ENCODE assay signal across 9 cellular contexts in the genomic region with DNA sequence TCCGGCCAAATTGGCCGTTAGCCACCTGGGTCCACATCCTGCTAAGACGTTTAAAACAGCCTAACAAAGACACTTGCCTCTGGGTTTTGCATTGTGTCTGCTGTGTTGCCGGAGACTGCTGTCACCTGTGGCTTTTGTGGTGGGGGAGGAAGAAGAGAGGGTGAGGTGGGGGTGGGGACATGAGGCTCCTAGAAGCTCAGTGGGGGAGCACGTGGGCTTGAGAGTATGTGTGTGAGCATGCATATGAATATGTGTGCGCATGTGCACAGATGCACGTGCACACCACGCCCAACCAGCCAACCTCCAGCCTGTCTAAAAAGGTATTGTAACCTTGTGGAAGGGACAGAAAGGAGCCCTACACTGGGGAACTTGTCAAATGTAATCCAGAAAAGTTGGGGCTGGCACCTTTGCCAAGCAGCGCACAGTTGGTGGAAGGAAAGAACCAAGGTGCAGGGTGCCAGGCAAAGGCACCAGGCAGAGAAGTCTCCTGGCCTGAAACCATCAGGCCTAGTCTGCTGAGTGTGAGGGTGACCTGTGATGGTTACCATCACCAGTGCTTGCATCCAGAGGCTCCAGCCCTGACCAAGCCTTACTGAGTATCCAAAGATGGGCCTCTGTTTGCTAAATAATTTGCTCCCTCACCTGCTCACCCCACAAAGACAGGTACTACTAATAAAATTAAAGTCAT. TPM values are rescaled to one million over a fixed set of nuclear protein-coding genes. Genes with fewer than 3 reads are reported as not detected.
DNase-seq lines count a peak whose midpoint lies in the region; ATAC-seq, FAIRE-seq and TF ChIP-seq lines count a peak whose summit lies in the region.
"Had no signal": no experiment of that assay in that cellular context is flagged by ENCODE, and none has a peak within 500 bp of the region (broad histone marks: within the 10 kb centered on the region; RNA-seq: fewer than 3 reads in every experiment).

No MANE protein-coding gene starts in this region.

- H3K36me3 ChIP-seq in GM12878 (ENCODE audit: control insufficient read depth in 2 of 2, insufficient read depth in 2 of 2, low read length in 1 of 2) (no peaks in the 10 kb centered on the region), upper lobe of right lung (no peaks in the 10 kb centered on the region), hepatocyte (replicated peaks; ENCODE audit: insufficient read depth, low read depth) (no peaks in the 10 kb centered on the region)
- H3K36me3 ChIP-seq: pancreas had no signal

- H2AFZ ChIP-seq in GM12878 (ENCODE audit: control insufficient read depth, low read depth, low read length) (no peak overlapping the region; the same call in 1 of the 2 replicates), hepatocyte (no peak overlapping the region)

- H4K20me1 ChIP-seq in GM12878 (ENCODE audit: control insufficient read depth, insufficient read depth): no peaks in the 10 kb centered on the region
- H4K20me1 ChIP-seq in hepatocyte (ENCODE audit: insufficient read depth, poor library complexity, severe bottlenecking): no peaks in the 10 kb centered on the region

- SMC1A ChIA-PET in GM12878 (lab: Charles Lee; ENCODE audit: uncharacterized antibody, unreplicated experiment): interaction anchor here (1.7 to 9.2 kb wide), 4 partner anchors 12 to 317 kb away, joined by 3 to 165 read pairs (median 35); a partner anchor contains a TSS

- TF ChIP-seq POLR2A in GM12878 (IDR thresholded peaks at IDR 0.05; ENCODE audit: low read depth, low read length): no peak

- H3K9me2 ChIP-seq in hepatocyte (replicated peaks; ENCODE audit: insufficient read depth): no peaks in the 10 kb centered on the region

- peak overlapping the region; percentile 83 for H3K27ac ChIP-seq in GM12878 (ENCODE audit: control insufficient read depth, insufficient read depth)
- H3K27ac ChIP-seq in upper lobe of right lung: no peak overlapping the region
- no peak overlapping the region for H3K27ac ChIP-seq in hepatocyte
- H3K27ac ChIP-seq: pancreas had no signal

- H3K79me2 ChIP-seq in GM12878 (ENCODE audit: control insufficient read depth, insufficient read depth, low read length) (peaks cover 2% of the 10 kb centered on the region; the same call in 1 of the 2 replicates), hepatocyte (no peaks in the 10 kb centered on the region)

- H3K9me3 ChIP-seq in GM12878 (replicated peaks; ENCODE audit: control insufficient read depth, insufficient read depth, low read length): no peaks in the 10 kb centered on the region
- no peaks in the 10 kb centered on the region for H3K9me3 ChIP-seq in upper lobe of right lung
- no peaks in the 10 kb centered on the region for H3K9me3 ChIP-seq in hepatocyte (ENCODE audit: low read depth)
- H3K9me3 ChIP-seq: pancreas had no signal

- H3K4me3 ChIP-seq in GM12864 (ENCODE audit: low read depth, low read length): no peak overlapping the region
- H3K4me3 ChIP-seq in GM12878: no peak overlapping the region
- no peak overlapping the region for H3K4me3 ChIP-seq in upper lobe of right lung
- H3K4me3 ChIP-seq in hepatocyte: no peak overlapping the region
- H3K4me3 ChIP-seq: pancreas had no signal

- peak; percentile 81 for FAIRE-seq in GM12878 (lab: Jason Lieb, UNC)
- FAIRE-seq: pancreas had no signal

- intact Hi-C loops in GM12878 (cut with micrococcal nuclease; ENCODE audit: unreplicated experiment) (loop anchor here (1.0 to 10.0 kb wide), 2 partner anchors 12 to 405 kb away; a partner anchor contains a TSS), upper lobe of right lung (cut with DNase I) (no loop called here)

- POLR2A ChIA-PET in GM12878 (lab: Charles Lee): interaction anchor here (0.6 to 10.1 kb wide), 3 partner anchors 11 to 393 kb away, joined by 3 to 169 read pairs (median 14); a partner anchor contains a TSS

- CTCF ChIA-PET in GM12878 (lab: Yijun Ruan, JAX): interaction anchor here (1.6 to 8.5 kb wide), 3 partner anchors 10 to 14 kb away, joined by 6 to 66 read pairs (median 16); a partner anchor contains a TSS

- ATAC-seq in HG02678 (IDR thresholded peaks at IDR 0.05; ENCODE audit: unreplicated experiment) (peak; percentile 51), GM12878 (peak; percentile 44), upper lobe of right lung (peak; percentile 36)

- TF ChIP-seq CTCF in GM12864 (IDR thresholded peaks at IDR 0.05; ENCODE audit: low read depth, low read length, missing control alignments) (no peak), GM12878 (IDR thresholded peaks at IDR 0.05 in 2 of 3, conservative IDR thresholded peaks at IDR 0.05 in 1 of 3; ENCODE audit: control insufficient read depth in 2 of 3, extremely low read depth in 1 of 3, insufficient read depth in 1 of 3, low read depth in 3 of 3, low read length in 3 of 3) (no peak), upper lobe of right lung (IDR thresholded peaks at IDR 0.05) (no peak), hepatocyte (IDR thresholded peaks at IDR 0.05; ENCODE audit: poor library complexity) (no peak)

- peak overlapping the region; percentile 45; the same call in 1 of the 2 replicates for H3K9ac ChIP-seq in GM12878 (ENCODE audit: control insufficient read depth, insufficient read depth, low read length)

- in situ Hi-C loops in GM12878 (cut with MboI): no loop called here

- TF ChIP-seq EP300 in GM12878 (IDR thresholded peaks at IDR 0.05; ENCODE audit: borderline replicate concordance in 1 of 2, control insufficient read depth in 1 of 2, low read depth in 2 of 2, low read length in 2 of 2): peak in 1 of 2 experiments; percentile 62; a peak in 2 of 4 replicates

- DNase-seq in GM12864 (ENCODE audit: low read depth): peak; percentile 84
- DNase-seq in SW480 (ENCODE audit: low spot score): peak; percentile 90
- DNase-seq in GM12878 (ENCODE audit: low read depth, low spot score): peak; percentile 73
- DNase-seq in upper lobe of right lung: no peak
- DNase-seq in SIG-M5 treated with dmso at 0.1 percent for 504 hours (lab: John Stamatoyannopoulos, UW; ENCODE audit: unreplicated experiment): no peak
- DNase-seq in hepatocyte (ENCODE audit: low spot score): no peak
- no peak for DNase-seq in midbrain (lab: John Stamatoyannopoulos, UW)
- DNase-seq: pancreas had no signal

- 0 out of 2 replicates have a peak, but pooled peaks have one; percentile 8 for TF ChIP-seq RAD21 in GM12878 (IDR thresholded peaks at IDR 0.05; ENCODE audit: insufficient read depth, low read depth, low read length)

- BruUV-seq in GM12878 (replicated peaks; lab: Mats Ljungman, UMichigan): no TSS peak

- WGBS in GM12878 (ENCODE audit: insufficient coverage, insufficient replicate concordance, low lambda C conversion rate, missing lambda C conversion rate): 8% methylated on average over 9 of the region's 9 CpGs
- 84% methylated on average over 8 of the region's 9 CpGs for WGBS in hepatocyte (ENCODE audit: low lambda C conversion rate, missing lambda C conversion rate)

- H3K27me3 ChIP-seq in GM12878 (replicated peaks in 1 of 2; ENCODE audit: control insufficient read depth in 2 of 2, insufficient read depth in 2 of 2, low read length in 1 of 2) (no peaks in the 10 kb centered on the region), upper lobe of right lung (no peaks in the 10 kb centered on the region), hepatocyte (no peaks in the 10 kb centered on the region)

- H3K4me2 ChIP-seq in GM12878 (ENCODE audit: control insufficient read depth, insufficient read depth): peak overlapping the region; percentile 76
- H3K4me2 ChIP-seq in hepatocyte: no peak overlapping the region

- RAD21 ChIA-PET in GM12878 (lab: Charles Lee; ENCODE audit: unreplicated experiment): interaction anchor here (0.6 to 10.0 kb wide), 4 partner anchors 8 to 18 kb away, joined by 4 to 166 read pairs (median 11); a partner anchor contains a TSS

- H3K4me1 ChIP-seq in GM12878 (ENCODE audit: control insufficient read depth, insufficient read depth, low read length) (peaks cover 52% of the 10 kb centered on the region), upper lobe of right lung (no peaks in the 10 kb centered on the region), hepatocyte (ENCODE audit: insufficient read depth) (peaks cover 3% of the 10 kb centered on the region)
- H3K4me1 ChIP-seq: pancreas had no signal

RNA-seq across cellular contexts. Expression of a gene that starts 10.1 kb away (rescaled TPM):
- 88.3 and 101 TPM in 2 replicates for total RNA-seq in GM12878 (2013; cell fraction: nucleolus; rRNA removed)
- total RNA-seq in GM12878 (2014; rRNA removed) (198 and 231 TPM in 2 replicates), GM12878 (2014; rRNA removed; fragmentation: Illumina TruSeq; extraction: Trizol) (123 and 130 TPM in 2 replicates), GM12878 (2021) (183 and 191 TPM in 2 replicates), upper lobe of right lung (41.2 TPM), hepatocyte (0.67 and 0.76 TPM in 2 replicates)
- 67.3 TPM for polyA plus RNA-seq in GM12878 (2011; ENCODE audit: low read depth)
- polyA plus RNA-seq in GM12878 (2011; rRNA removed) (159 and 233 TPM in 2 replicates), GM12878 (2014; fragmentation: Illumina TruSeq; extraction: Trizol) (122 and 155 TPM in 2 replicates), GM12878 (2014; fragmentation: Nextera tagmentation; extraction: Ambion mirVana) (10 to 100 TPM; 23.1 to 39.1 TPM), GM12878 (2014; rRNA removed) (192 and 204 TPM in 2 replicates), GM12878 (2016; fragmentation: Nextera tagmentation; extraction: Ambion mirVana) (100 to 1,000 TPM; 148 to 164 TPM), hepatocyte (0.31 and 0.96 TPM in 2 replicates)
- 229 and 314 TPM in 2 replicates for polyA plus RNA-seq in GM12878 (2011; cell fraction: cytosol; rRNA removed)
- polyA plus RNA-seq in GM12878 (2011; cell fraction: nucleus; rRNA removed): 329 and 387 TPM in 2 replicates
- polyA plus RNA-seq in GM12878 (2012): 109 and 113 TPM in 2 replicates
- 120 and 220 TPM in 2 replicates for polyA minus RNA-seq in GM12878 (2011; rRNA and poly(A)+ RNA removed)
- 77.4 and 94.2 TPM in 2 replicates for polyA minus RNA-seq in GM12878 (2011; cell fraction: cytosol; rRNA and poly(A)+ RNA removed)
- 51.7 and 77.8 TPM in 2 replicates for polyA minus RNA-seq in GM12878 (2011; cell fraction: nucleus; rRNA and poly(A)+ RNA removed)

RNA-seq across cellular contexts. Expression of a gene that starts 30.8 kb away (rescaled TPM):
- not detected in 2 replicates for total RNA-seq in GM12878 (2013; cell fraction: nucleolus; rRNA removed)
- total RNA-seq in GM12878 (2014; rRNA removed) (0.17 and 0.27 TPM in 2 replicates), GM12878 (2014; rRNA removed; fragmentation: Illumina TruSeq; extraction: Trizol) (0.13 and 0.14 TPM in 2 replicates), GM12878 (2021) (0.21 and 0.27 TPM in 2 replicates), upper lobe of right lung (0.93 TPM), hepatocyte (21.9 and 24.1 TPM in 2 replicates)
- 0.13 TPM for polyA plus RNA-seq in GM12878 (2011; ENCODE audit: low read depth)
- polyA plus RNA-seq in GM12878 (2011; rRNA removed) (0.04 TPM in 2 replicates), GM12878 (2014; fragmentation: Illumina TruSeq; extraction: Trizol) (0.21 and 0.32 TPM in 2 replicates), GM12878 (2014; fragmentation: Nextera tagmentation; extraction: Ambion mirVana) (under 1 TPM; 0.08 to 0.26 TPM), GM12878 (2014; rRNA removed) (0.24 and 0.37 TPM in 2 replicates), GM12878 (2016; fragmentation: Nextera tagmentation; extraction: Ambion mirVana) (under 1 TPM; 0.05 to 0.06 TPM), hepatocyte (15.0 and 23.1 TPM in 2 replicates)
- 0.05 and 0.06 TPM in 2 replicates for polyA plus RNA-seq in GM12878 (2011; cell fraction: cytosol; rRNA removed)
- polyA plus RNA-seq in GM12878 (2011; cell fraction: nucleus; rRNA removed): 0.04 and 0.06 TPM in 2 replicates
- 0.05 and 0.07 TPM in 2 replicates for polyA plus RNA-seq in GM12878 (2012)
- not detected in 2 replicates for polyA minus RNA-seq in GM12878 (2011; rRNA and poly(A)+ RNA removed)
- not detected in 2 replicates for polyA minus RNA-seq in GM12878 (2011; cell fraction: cytosol; rRNA and poly(A)+ RNA removed)
- polyA minus RNA-seq in GM12878 (2011; cell fraction: nucleus; rRNA and poly(A)+ RNA removed): not detected in 2 replicates

Comparison
In these comparisons a context has a peak if more than half of its experiments do, and no peak if none do; other contexts are left out.
1. DNase-seq: peak in GM12864 (single experiment), SW480 (single experiment) and GM12878 (single experiment); none in upper lobe of right lung (single experiment), SIG-M5 treated with dmso at 0.1 percent for 504 hours (single experiment), hepatocyte (single experiment) and midbrain (single experiment).
2. RNA of a gene that starts 10.1 kb away (total RNA-seq): 88.3 to 231 TPM in GM12878 and 41.2 TPM in upper lobe of right lung (single experiment); 0.67 to 0.76 TPM in hepatocyte; every median in the first group is over 10 times any median in the second.
3. RNA of a gene that starts 30.8 kb away (total RNA-seq): 21.9 to 24.1 TPM in hepatocyte; 0.93 TPM in upper lobe of right lung (single experiment) and 0.13 to 0.27 TPM in GM12878; every median in the first group is over 10 times any median in the second.
4. Peak in every context shown above with its lines, with median percentiles within 50 percentile points of each other: ATAC-seq.